ENCODE assay signal across 19 cellular contexts in genomic region chr2:102084651-102085050, GRCh38. TPM values are rescaled to one million over a fixed set of nuclear protein-coding genes. Genes with fewer than 3 reads are reported as not detected.
DNase-seq lines count a peak whose midpoint lies in the region; ATAC-seq and TF ChIP-seq lines count a peak whose summit lies in the region.
"Had no signal": no experiment of that assay in that cellular context is flagged by ENCODE, and none has a peak within 500 bp of the region (broad histone marks: within the 10 kb centered on the region; RNA-seq: fewer than 3 reads in every experiment).

No MANE protein-coding gene starts in this region.

- DNase-seq in RWPE2 (ENCODE audit: low spot score) (no peak), epithelial cell of esophagus (ENCODE audit: low read depth) (peak; percentile 27), gastrocnemius medialis (no peak), upper lobe of right lung (no peak), esophagus muscularis mucosa (ENCODE audit: extremely low spot score) (no peak), COLO829 (ENCODE audit: low spot score) (no peak)
- DNase-seq: ACHN, C1 segment of cervical spinal cord, DND-41, H7, KBM-7, NCI-H1105, NCI-H2081 treated with DMSO at 0.1 percent for 48 hours, NCI-H510A, NCI-H774, RPMI8226, SIG-M5 had no signal

- no peak overlapping the region for H2AFZ ChIP-seq in ACC112 (ENCODE audit: low read length, unreplicated experiment)

- TF ChIP-seq EP300 in esophagus muscularis mucosa (IDR thresholded peaks at IDR 0.05), result no peak

- H3K27ac ChIP-seq in ACC112 (ENCODE audit: low read depth, low read length) (peak overlapping the region; percentile 98), RWPE2 (ENCODE audit: poor library complexity, severe bottlenecking) (no peak overlapping the region), gastrocnemius medialis (peak overlapping the region in 3 of 4 donors; percentile 24 to 64 (median 50)), upper lobe of right lung (no peak overlapping the region), esophagus muscularis mucosa (replicated peaks in 1 of 4) (no peak overlapping the region)

- no peaks in the 10 kb centered on the region for H3K9me3 ChIP-seq in RWPE2 (ENCODE audit: severe bottlenecking)
- H3K9me3 ChIP-seq in gastrocnemius medialis, result no peaks in the 10 kb centered on the region
- no peaks in the 10 kb centered on the region for H3K9me3 ChIP-seq in upper lobe of right lung
- H3K9me3 ChIP-seq in esophagus muscularis mucosa, result no peaks in the 10 kb centered on the region

- 0 out of 3 replicates have a peak, but pooled peaks have one; percentile 37 for ATAC-seq in RWPE2 (ENCODE audit: low read depth)
- no peak for ATAC-seq in gastrocnemius medialis
- no peak for ATAC-seq in upper lobe of right lung

- TF ChIP-seq CTCF in RWPE2 (IDR thresholded peaks at IDR 0.05; ENCODE audit: poor library complexity, severe bottlenecking) (no peak), epithelial cell of esophagus (IDR thresholded peaks at IDR 0.05; ENCODE audit: insufficient read depth, low read depth, low read length, missing control alignments) (no peak), gastrocnemius medialis (IDR thresholded peaks at IDR 0.05 in 4 of 5, conservative IDR thresholded peaks at IDR 0.05 in 1 of 5) (no peak), upper lobe of right lung (IDR thresholded peaks at IDR 0.05) (no peak), esophagus muscularis mucosa (IDR thresholded peaks at IDR 0.05) (no peak)

- WGBS in esophagus muscularis mucosa, result 81% methylated on average over 2 of the region's 2 CpGs

- H3K79me2 ChIP-seq in ACC112 (ENCODE audit: control insufficient read depth, insufficient read depth, low read length, unreplicated experiment), result peaks cover 20% of the 10 kb centered on the region

- H3K4me1 ChIP-seq in ACC112 (ENCODE audit: control insufficient read depth, insufficient read depth, low read length, unreplicated experiment), result peaks cover 63% of the 10 kb centered on the region
- H3K4me1 ChIP-seq in RWPE2 (ENCODE audit: insufficient read depth, poor library complexity, severe bottlenecking), result peaks cover 22% of the 10 kb centered on the region
- peaks cover 24 to 37% of the 10 kb centered on the region in 2 donors for H3K4me1 ChIP-seq in gastrocnemius medialis
- H3K4me1 ChIP-seq in upper lobe of right lung, result peaks cover 24% of the 10 kb centered on the region
- peaks cover 0 to 13% (median 9%) of the 10 kb centered on the region in 4 donors for H3K4me1 ChIP-seq in esophagus muscularis mucosa

- H3K27me3 ChIP-seq in ACC112 (ENCODE audit: insufficient read depth, low read length), result no peaks in the 10 kb centered on the region
- no peaks in the 10 kb centered on the region for H3K27me3 ChIP-seq in RWPE2 (ENCODE audit: insufficient read depth, poor library complexity, severe bottlenecking)
- no peaks in the 10 kb centered on the region for H3K27me3 ChIP-seq in gastrocnemius medialis
- no peaks in the 10 kb centered on the region for H3K27me3 ChIP-seq in upper lobe of right lung
- H3K27me3 ChIP-seq in esophagus muscularis mucosa, result no peaks in the 10 kb centered on the region

- in situ Hi-C loops in gastrocnemius medialis (cut with MboI; ENCODE audit: low sequenced_read_pairs in 4 of 4), result no loop called here

- H3K4me3 ChIP-seq in ACC112 (ENCODE audit: low read depth, low read length), result no peak overlapping the region
- H3K4me3 ChIP-seq in RWPE2 (ENCODE audit: severe bottlenecking), result no peak overlapping the region
- no peak overlapping the region for H3K4me3 ChIP-seq in epithelial cell of esophagus (ENCODE audit: low read length)
- H3K4me3 ChIP-seq in gastrocnemius medialis, result no peak overlapping the region
- no peak overlapping the region for H3K4me3 ChIP-seq in upper lobe of right lung
- no peak overlapping the region for H3K4me3 ChIP-seq in esophagus muscularis mucosa

- intact Hi-C loops in gastrocnemius medialis (cut with DNase I; ENCODE audit: low total_unique reads), result no loop called here
- intact Hi-C loops in upper lobe of right lung (cut with DNase I), result no loop called here
- intact Hi-C loops in esophagus muscularis mucosa (cut with DNase I), result no loop called here

- H3K36me3 ChIP-seq in ACC112 (ENCODE audit: insufficient read depth, low read length) (peaks cover 10% of the 10 kb centered on the region), RWPE2 (ENCODE audit: low read depth) (no peaks in the 10 kb centered on the region), gastrocnemius medialis (no peaks in the 10 kb centered on the region), upper lobe of right lung (no peaks in the 10 kb centered on the region), esophagus muscularis mucosa (no peaks in the 10 kb centered on the region)

- TF ChIP-seq POLR2A in gastrocnemius medialis (IDR thresholded peaks at IDR 0.05), result no peak
- TF ChIP-seq POLR2A in esophagus muscularis mucosa (IDR thresholded peaks at IDR 0.05; ENCODE audit: low read depth), result no peak

RNA-seq across cellular contexts. Expression of gene IL1R1, which starts 57.9 kb away (rescaled TPM):
- total RNA-seq in gastrocnemius medialis, result 10 to 100 TPM; 17.6 to 23.3 (median 19.3) TPM
- 196 TPM for total RNA-seq in upper lobe of right lung
- 100 to 1,000 TPM in 1 of 4 donors, 10 to 100 TPM in 3; 41.5 to 157 (median 56.6) TPM for total RNA-seq in esophagus muscularis mucosa
- total RNA-seq: G401 had no signal

Comparison
In these comparisons a context has a peak if more than half of its experiments do, and no peak if none do; other contexts are left out.
1. H3K27ac ChIP-seq: peak in ACC112 (single experiment) and gastrocnemius medialis (3 of 4); none in RWPE2 (single experiment), upper lobe of right lung (single experiment) and esophagus muscularis mucosa (0 of 4).